ENCODE assay signal across 1 cellular context in genomic region chr4:100146756-100147155, GRCh38.
TF ChIP-seq lines count a peak whose summit lies in the region.

No MANE protein-coding gene starts in this region.

TF ChIP-seq in IMR-90, 13 proteins besides CTCF, POLR2A, EP300 and RAD21 (continued from another document):
- no peak for TF ChIP-seq ELK1 (IDR thresholded peaks at IDR 0.05; ENCODE audit: borderline replicate concordance, low read depth, low read length)
- TF ChIP-seq NFE2L2 (IDR thresholded peaks at IDR 0.05; ENCODE audit: low read depth, low read length): no peak
- TF ChIP-seq CHD1 (IDR thresholded peaks at IDR 0.05; ENCODE audit: low read depth, low read length): no peak
- TF ChIP-seq MAFK (IDR thresholded peaks at IDR 0.05; ENCODE audit: low read depth, low read length): no peak
- TF ChIP-seq SMC3 (IDR thresholded peaks at IDR 0.05; ENCODE audit: low read depth, low read length): no peak
- no peak for TF ChIP-seq BHLHE40 (IDR thresholded peaks at IDR 0.05; ENCODE audit: low read depth, low read length)
